9 cellular contexts compared by ENCODE assay signal in genomic region chr17:44794699-44795413, GRCh38. TPM values are rescaled to one million over a fixed set of nuclear protein-coding genes. Genes with fewer than 3 reads are reported as not detected.
DNase-seq lines count a peak whose midpoint lies in the region; ATAC-seq, FAIRE-seq and TF ChIP-seq lines count a peak whose summit lies in the region.
"Had no signal": no experiment of that assay in that cellular context is flagged by ENCODE, and none has a peak within 500 bp of the region (broad histone marks: within the 10 kb centered on the region; RNA-seq: fewer than 3 reads in every experiment).

No MANE protein-coding gene starts in this region.

- in situ Hi-C loops in K562 (cut with MboI) = no loop called here

- H3K4me2 ChIP-seq in K562 (ENCODE audit: insufficient read depth, low read length) = peak overlapping the region; percentile 16

- H3K9me3 ChIP-seq in K562 (replicated peaks; ENCODE audit: control insufficient read depth, insufficient read depth, low read depth, low read length) (no peaks in the 10 kb centered on the region), liver (ENCODE audit: control insufficient read depth in 4 of 4, low read length in 3 of 4) (no peaks in the 10 kb centered on the region), vagina (no peaks in the 10 kb centered on the region)

- H3K36me3 ChIP-seq in K562 (ENCODE audit: control insufficient read depth, insufficient read depth, low read length) (no peaks in the 10 kb centered on the region), liver (ENCODE audit: control insufficient read depth in 4 of 4, insufficient read depth in 3 of 4, low read depth in 1 of 4, low read length in 3 of 4) (no peaks in the 10 kb centered on the region), vagina (no peaks in the 10 kb centered on the region)

- CTCF ChIA-PET in K562 (lab: Yijun Ruan, JAX; ENCODE audit: low intra/inter-chr PET ratio) = no interaction called here

- H4K20me1 ChIP-seq in K562 (replicated peaks; ENCODE audit: control insufficient read depth, insufficient read depth, low read length) = no peaks in the 10 kb centered on the region

- BruUV-seq in K562 (replicated peaks; lab: Mats Ljungman, UMichigan) = no TSS peak

- FAIRE-seq in K562 (lab: Jason Lieb, UNC) = peak; percentile 68
- FAIRE-seq: TTC549 had no signal

- H3K4me1 ChIP-seq in K562 (replicated peaks in 1 of 2; ENCODE audit: control insufficient read depth in 2 of 2, insufficient read depth in 2 of 2, low read length in 2 of 2) (peaks cover 0 to 5% of the 10 kb centered on the region in 2 experiments; a peak in 4 of 5 replicates), liver (ENCODE audit: control insufficient read depth in 4 of 4, insufficient read depth in 4 of 4, low read length in 3 of 4) (peaks cover 0 to 9% (median 0%) of the 10 kb centered on the region in 4 donors), vagina (peaks cover 12% of the 10 kb centered on the region)

- intact Hi-C loops in K562 (cut with micrococcal nuclease) = no loop called here
- intact Hi-C loops in vagina (cut with DNase I) = no loop called here

- ATAC-seq in activated naive CD4-positive, alpha-beta T cell treated with anti-CD3 and anti-CD28 coated beads, Interleukin-2, amount 50 U/mL, for 72 hours = peak; percentile 16 to 50
- peak; percentile 72 for ATAC-seq in K562
- no peak for ATAC-seq in GM18867 (IDR thresholded peaks at IDR 0.05; ENCODE audit: unreplicated experiment)
- no peak for ATAC-seq in HG02678 (IDR thresholded peaks at IDR 0.05; ENCODE audit: unreplicated experiment)

- no peaks in the 10 kb centered on the region for H3K9me3 Mint-ChIP-seq in activated naive CD4-positive, alpha-beta T cell treated with anti-CD3 and anti-CD28 coated beads, Interleukin-2, amount 50 U/mL, for 72 hours

- H3K27ac Mint-ChIP-seq in activated naive CD4-positive, alpha-beta T cell treated with anti-CD3 and anti-CD28 coated beads, Interleukin-2, amount 50 U/mL, for 72 hours = peak overlapping the region in 1 of 2 donors; percentile 17

- no peak overlapping the region for H3K4me3 ChIP-seq in K562
- no peak overlapping the region for H3K4me3 ChIP-seq in liver (ENCODE audit: low read depth in 1 of 3, low read length in 3 of 3)
- H3K4me3 ChIP-seq in vagina = peak overlapping the region in 1 of 2 donors; percentile 21

- H3K36me3 Mint-ChIP-seq in activated naive CD4-positive, alpha-beta T cell treated with anti-CD3 and anti-CD28 coated beads, Interleukin-2, amount 50 U/mL, for 72 hours = no peaks in the 10 kb centered on the region

- no peak for TF ChIP-seq POLR2A in K562 (conservative IDR thresholded peaks at IDR 0.05)
- TF ChIP-seq POLR2A in vagina (IDR thresholded peaks at IDR 0.05) = no peak

- WGBS in K562 (ENCODE audit: insufficient coverage, low coverage, missing lambda C conversion rate) = 31% methylated on average over 14 of the region's 14 CpGs
- WGBS in liver = 62% methylated on average over 14 of the region's 14 CpGs

- TF ChIP-seq RAD21 in K562 (CRISPR knock-in tag; conservative IDR thresholded peaks at IDR 0.05 in 1 of 2, IDR thresholded peaks at IDR 0.05 in 1 of 2) = no peak
- TF ChIP-seq RAD21 in liver (IDR thresholded peaks at IDR 0.05) = no peak

- TF ChIP-seq EP300 in K562 (IDR thresholded peaks at IDR 0.05; ENCODE audit: low read length) = 0 out of 2 replicates have a peak, but pooled peaks have one; percentile 15

- POLR2A ChIA-PET in K562 (lab: Yijun Ruan, JAX) = interaction anchor here (0.5 to 1.6 kb wide), 5 partner anchors 11 to 32 kb away, joined by 3 to 6 read pairs (median 3); no protein-coding TSS in a partner anchor

- no peaks in the 10 kb centered on the region for H3K79me2 ChIP-seq in K562 (ENCODE audit: control insufficient read depth, insufficient read depth, low read length)

- H3K27me3 ChIP-seq in K562 (ENCODE audit: control insufficient read depth in 2 of 2, insufficient read depth in 2 of 2, low read length in 2 of 2) (peaks cover 8 to 9% of the 10 kb centered on the region in 2 experiments; a peak in 4 of 5 replicates), liver (ENCODE audit: control insufficient read depth in 4 of 4, insufficient read depth in 4 of 4, low read length in 3 of 4) (no peaks in the 10 kb centered on the region), vagina (no peaks in the 10 kb centered on the region)

- peak overlapping the region; percentile 81 for H2AFZ ChIP-seq in K562 (ENCODE audit: low read depth, low read length)

- TF ChIP-seq CTCF in K562 (IDR thresholded peaks at IDR 0.05 in 2 of 3, conservative IDR thresholded peaks at IDR 0.05 in 1 of 3; ENCODE audit: insufficient read depth in 2 of 3, low read depth in 1 of 3, low read length in 3 of 3) (no peak), liver (IDR thresholded peaks at IDR 0.05; ENCODE audit: low read depth, low read length, missing input control) (no peak), vagina (IDR thresholded peaks at IDR 0.05) (no peak)

- H3K9me1 ChIP-seq in K562 (ENCODE audit: control insufficient read depth, insufficient read depth, low read length) = no peaks in the 10 kb centered on the region

- H3K9ac ChIP-seq in K562 (ENCODE audit: insufficient read depth in 1 of 2, low read depth in 2 of 2, low read length in 2 of 2) (peak overlapping the region in 1 of 2 experiments; percentile 11; a peak in 1 of 4 replicates), liver (ENCODE audit: low read depth in 1 of 2, low read length in 2 of 2) (no peak overlapping the region)

- H3K27ac ChIP-seq in K562 (ENCODE audit: extremely low read depth, low read depth, low read length) (peak overlapping the region; percentile 40; the same call in 1 of the 3 replicates), liver (ENCODE audit: low read depth in 1 of 2, low read length in 2 of 2) (peak overlapping the region; percentile 47 to 53), vagina (peak overlapping the region; percentile 60)

- DNase-seq in activated naive CD4-positive, alpha-beta T cell treated with anti-CD3 and anti-CD28 coated beads, Interleukin-2, amount 50 U/mL, for 72 hours (ENCODE audit: low spot score in 2 of 2) = no peak
- no peak for DNase-seq in activated naive CD4-positive, alpha-beta T cell treated with Interleukin-2 at 50 U/mL for 16 hours
- DNase-seq in K562 (ENCODE audit: extremely low read depth in 1 of 4, low spot score in 3 of 4) (peak in 2 of 4 experiments; percentile 14 to 44), vagina (ENCODE audit: extremely low spot score in 2 of 2) (no peak)
- DNase-seq in activated naive CD4-positive, alpha-beta T cell (lab: John Stamatoyannopoulos, UW) = no peak

RNA-seq across cellular contexts. Expression of gene GJC1, which starts 35.2 kb away (rescaled TPM):
- total RNA-seq in activated naive CD4-positive, alpha-beta T cell treated with anti-CD3 and anti-CD28 coated beads, Interleukin-2, amount 50 U/mL, for 72 hours = 1 to 10 TPM; 2.5 to 6.4 TPM
- 1.8 and 2.2 TPM in 2 replicates for total RNA-seq in K562 (2011; cell fraction: chromatin; rRNA removed; ENCODE audit: low replicate concordance)
- 0.67 and 0.79 TPM in 2 replicates for total RNA-seq in K562 (2011; cell fraction: nucleolus; rRNA removed)
- total RNA-seq in K562 (2011; cell fraction: nucleoplasm; rRNA removed) = 1.0 and 3.1 TPM in 2 replicates
- total RNA-seq in K562 (2014; rRNA removed) (0.05 and 0.61 TPM in 2 replicates), K562 (2014; rRNA removed; fragmentation: Illumina TruSeq; extraction: Trizol) (0.15 and 0.19 TPM in 2 replicates), K562 (2015; rRNA removed; fragmentation: Illumina TruSeq; extraction: Trizol) (0.04 TPM in 2 replicates), K562 (2021) (0.33 and 0.58 TPM in 2 replicates), liver (1 to 10 TPM; 1.2 to 1.4 TPM), vagina (10.1 TPM)
- polyA plus RNA-seq in K562 (2011; rRNA removed) (0.66 and 1.4 TPM in 2 replicates), K562 (2014; fragmentation: Illumina TruSeq; extraction: Trizol) (0.18 and 0.28 TPM in 2 replicates), K562 (2014; fragmentation: Nextera tagmentation; extraction: Ambion mirVana) (under 1 TPM in 1 of 2 experiments, not detected in 1; 0.17 TPM), K562 (2014; rRNA removed) (0.04 and 0.20 TPM in 2 replicates), liver (under 1 TPM; 0.17 to 0.37 TPM)
- 0.62 and 0.97 TPM in 2 replicates for polyA plus RNA-seq in K562 (2011; cell fraction: cytosol; rRNA removed)
- 0.31 and 0.67 TPM in 2 replicates for polyA plus RNA-seq in K562 (2011; cell fraction: nucleus; rRNA removed)
- polyA plus RNA-seq in K562 (2012) = 0.10 and 0.15 TPM in 2 replicates
- 0.54 and 2.7 TPM in 2 replicates for polyA minus RNA-seq in K562 (2011; rRNA and poly(A)+ RNA removed)
- polyA minus RNA-seq in K562 (2011; cell fraction: cytosol; rRNA and poly(A)+ RNA removed) = 0.18 and 0.76 TPM in 2 replicates
- 0.22 and 0.27 TPM in 2 replicates for polyA minus RNA-seq in K562 (2011; cell fraction: nucleus; rRNA and poly(A)+ RNA removed)

RNA-seq across cellular contexts. Expression of gene ADAM11, which starts 36.1 kb away (rescaled TPM):
- 1 to 10 TPM in 1 of 2 donors, under 1 TPM in 1; 0.25 to 1.3 TPM for total RNA-seq in activated naive CD4-positive, alpha-beta T cell treated with anti-CD3 and anti-CD28 coated beads, Interleukin-2, amount 50 U/mL, for 72 hours
- 1.0 and 1.4 TPM in 2 replicates for total RNA-seq in K562 (2011; cell fraction: chromatin; rRNA removed; ENCODE audit: low replicate concordance)
- 1.6 and 2.0 TPM in 2 replicates for total RNA-seq in K562 (2011; cell fraction: nucleolus; rRNA removed)
- total RNA-seq in K562 (2011; cell fraction: nucleoplasm; rRNA removed) = 0.22 and 0.76 TPM in 2 replicates
- total RNA-seq in K562 (2014; rRNA removed) = 0.14 and 0.41 TPM in 2 replicates
- total RNA-seq in K562 (2014; rRNA removed; fragmentation: Illumina TruSeq; extraction: Trizol) = not detected in 2 replicates
- total RNA-seq in K562 (2015; rRNA removed; fragmentation: Illumina TruSeq; extraction: Trizol) = 0.04 TPM in 2 replicates
- 0.18 and 0.31 TPM in 2 replicates for total RNA-seq in K562 (2021)
- polyA plus RNA-seq in K562 (2011; rRNA removed) = 0.15 and 0.23 TPM in 2 replicates
- polyA plus RNA-seq in K562 (2011; cell fraction: cytosol; rRNA removed) = 0.13 and 0.16 TPM in 2 replicates
- 1.7 and 1.8 TPM in 2 replicates for polyA plus RNA-seq in K562 (2011; cell fraction: nucleus; rRNA removed)
- 0.22 and 0.30 TPM in 2 replicates for polyA plus RNA-seq in K562 (2012)
- 0.08 and 0.10 TPM in 2 replicates for polyA plus RNA-seq in K562 (2014; fragmentation: Illumina TruSeq; extraction: Trizol)
- polyA plus RNA-seq in K562 (2014; fragmentation: Nextera tagmentation; extraction: Ambion mirVana) = under 1 TPM in 1 of 2 experiments, not detected in 1; 0.01 TPM
- 0.17 and 0.84 TPM in 2 replicates for polyA plus RNA-seq in K562 (2014; rRNA removed)
- polyA minus RNA-seq in K562 (2011; rRNA and poly(A)+ RNA removed) = 0.06 and 0.39 TPM in 2 replicates
- polyA minus RNA-seq in K562 (2011; cell fraction: cytosol; rRNA and poly(A)+ RNA removed) = not detected in 2 replicates
- polyA minus RNA-seq in K562 (2011; cell fraction: nucleus; rRNA and poly(A)+ RNA removed) = 0.27 and 0.44 TPM in 2 replicates
- 1 to 10 TPM in 1 of 2 donors, under 1 TPM in 1; 0.08 to 1.1 TPM for total RNA-seq in liver
- polyA plus RNA-seq in liver = under 1 TPM in 1 of 2 donors, not detected in 1; 0.06 TPM
- 3.7 TPM for total RNA-seq in vagina

RNA-seq across cellular contexts. Expression of gene HIGD1B, which starts 52.8 kb away (rescaled TPM):
- not detected for total RNA-seq in activated naive CD4-positive, alpha-beta T cell treated with anti-CD3 and anti-CD28 coated beads, Interleukin-2, amount 50 U/mL, for 72 hours
- total RNA-seq in K562 (2011; cell fraction: chromatin; rRNA removed; ENCODE audit: low replicate concordance) = not detected in 2 replicates
- total RNA-seq in K562 (2011; cell fraction: nucleolus; rRNA removed) = not detected in 2 replicates
- total RNA-seq in K562 (2011; cell fraction: nucleoplasm; rRNA removed) = not detected in 2 replicates
- total RNA-seq in K562 (2014; rRNA removed) = not detected in 2 replicates
- total RNA-seq in K562 (2014; rRNA removed; fragmentation: Illumina TruSeq; extraction: Trizol) = not detected in 2 replicates
- total RNA-seq in K562 (2015; rRNA removed; fragmentation: Illumina TruSeq; extraction: Trizol) = not detected in 2 replicates
- not detected in 2 replicates for total RNA-seq in K562 (2021)
- not detected in 2 replicates for polyA plus RNA-seq in K562 (2011; rRNA removed)
- polyA plus RNA-seq in K562 (2011; cell fraction: cytosol; rRNA removed) = not detected in 2 replicates
- not detected in 2 replicates for polyA plus RNA-seq in K562 (2011; cell fraction: nucleus; rRNA removed)
- polyA plus RNA-seq in K562 (2012) = 0.22 TPM in 1 of 2 replicates, not detected in the other
- polyA plus RNA-seq in K562 (2014; fragmentation: Illumina TruSeq; extraction: Trizol) = not detected in 2 replicates
- not detected for polyA plus RNA-seq in K562 (2014; fragmentation: Nextera tagmentation; extraction: Ambion mirVana)
- not detected in 2 replicates for polyA plus RNA-seq in K562 (2014; rRNA removed)
- polyA minus RNA-seq in K562 (2011; rRNA and poly(A)+ RNA removed) = not detected in 2 replicates
- polyA minus RNA-seq in K562 (2011; cell fraction: cytosol; rRNA and poly(A)+ RNA removed) = not detected in 2 replicates
- polyA minus RNA-seq in K562 (2011; cell fraction: nucleus; rRNA and poly(A)+ RNA removed) = not detected in 2 replicates
- total RNA-seq in liver = not detected
- polyA plus RNA-seq in liver = under 1 TPM; 0.28 to 0.43 TPM
- total RNA-seq in vagina = not detected

Comparison
In these comparisons a context has a peak if more than half of its experiments do, and no peak if none do; other contexts are left out.
1. ATAC-seq: peak in activated naive CD4-positive, alpha-beta T cell treated with anti-CD3 and anti-CD28 coated beads, Interleukin-2, amount 50 U/mL, for 72 hours (2 of 2) and K562 (single experiment); none in GM18867 (single experiment) and HG02678 (single experiment).
2. Peak in every context shown above with its lines, with median percentiles within 50 percentile points of each other: H3K27ac ChIP-seq.